In genomic region chr20:31722388-31723281, GRCh38 we compare ENCODE assay signal across 1 cellular context.
TF ChIP-seq lines count a peak whose summit lies in the region.

Gene BCL2L1 (minus strand): TSS chr20:31722868. CDS start chr20:31722218, 650 bp downstream.

TF ChIP-seq in HepG2, 621 proteins besides CTCF, POLR2A, EP300 and RAD21 (continued from another document and continues in another):
- TF ChIP-seq TFDP2 (CRISPR knock-in tag; IDR thresholded peaks at IDR 0.05) (peak; percentile 13; the same call in 1 of the 2 replicates), STAG1 (CRISPR knock-in tag; IDR thresholded peaks at IDR 0.05) (peak; percentile 53), ZBTB49 (CRISPR knock-in tag; IDR thresholded peaks at IDR 0.05; ENCODE audit: borderline replicate concordance) (no peak; the same call in 1 of the 2 replicates), HOXA3 (CRISPR knock-in tag; IDR thresholded peaks at IDR 0.05) (no peak), BCL6 (CRISPR knock-in tag; IDR thresholded peaks at IDR 0.05) (peak; percentile 52), GPN1 (CRISPR knock-in tag; IDR thresholded peaks at IDR 0.05; ENCODE audit: borderline replicate concordance) (no peak), HDAC6 (IDR thresholded peaks at IDR 0.05; ENCODE audit: low read depth, low read length) (0 out of 2 replicates have a peak, but pooled peaks have one; percentile 80), ZZZ3 (CRISPR knock-in tag; IDR thresholded peaks at IDR 0.05; ENCODE audit: borderline replicate concordance) (no peak; the same call in 1 of the 2 replicates), ZNF546 (CRISPR knock-in tag; conservative IDR thresholded peaks at IDR 0.05) (no peak), ATF2 (CRISPR knock-in tag; IDR thresholded peaks at IDR 0.05) (no peak), NR2F6 (IDR thresholded peaks at IDR 0.05) (peak; percentile 43), NR2F6 (CRISPR knock-in tag; IDR thresholded peaks at IDR 0.05) (peak; percentile 52; the same call in 1 of the 2 replicates), USF2 (IDR thresholded peaks at IDR 0.05; ENCODE audit: low read depth, low read length) (no peak), USF2 (CRISPR knock-in tag; IDR thresholded peaks at IDR 0.05; ENCODE audit: borderline replicate concordance) (peak; percentile 16; the same call in 1 of the 2 replicates), KLF15 (CRISPR knock-in tag; IDR thresholded peaks at IDR 0.05; ENCODE audit: borderline replicate concordance) (no peak), ZSCAN30 (CRISPR knock-in tag; IDR thresholded peaks at IDR 0.05) (peak; percentile 97), DNMT3B (CRISPR knock-in tag; conservative IDR thresholded peaks at IDR 0.05) (peak; percentile 19; the same call in 1 of the 2 replicates), IRF9 (CRISPR knock-in tag; IDR thresholded peaks at IDR 0.05; ENCODE audit: borderline replicate concordance) (peak; percentile 15; the same call in 1 of the 2 replicates), PPARG (CRISPR knock-in tag; conservative IDR thresholded peaks at IDR 0.05) (peak; percentile 40; the same call in 1 of the 2 replicates), KDM5B (CRISPR knock-in tag; IDR thresholded peaks at IDR 0.05; ENCODE audit: borderline replicate concordance) (no peak), ZNF138 (CRISPR knock-in tag; IDR thresholded peaks at IDR 0.05; ENCODE audit: low read depth) (0 out of 2 replicates have a peak, but pooled peaks have one; percentile 42), SAFB2 (CRISPR knock-in tag; IDR thresholded peaks at IDR 0.05; ENCODE audit: borderline replicate concordance, low read depth) (no peak), CENPBD1 (CRISPR knock-in tag; IDR thresholded peaks at IDR 0.05; ENCODE audit: borderline replicate concordance, low read depth) (0 out of 2 replicates have a peak, but pooled peaks have one; percentile 41), GTF3A (CRISPR knock-in tag; conservative IDR thresholded peaks at IDR 0.05) (0 out of 2 replicates have a peak, but pooled peaks have one; percentile 71), ZNF33B (CRISPR knock-in tag; IDR thresholded peaks at IDR 0.05) (0 out of 2 replicates have a peak, but pooled peaks have one; percentile 31), SYNCRIP (IDR thresholded peaks at IDR 0.05; ENCODE audit: insufficient read depth, low read depth, low read length) (no peak), ZNF142 (CRISPR knock-in tag; IDR thresholded peaks at IDR 0.05) (0 out of 2 replicates have a peak, but pooled peaks have one; percentile 30), ELF4 (CRISPR knock-in tag; IDR thresholded peaks at IDR 0.05; ENCODE audit: borderline replicate concordance) (peak; percentile 73; the same call in 1 of the 2 replicates), KAT7 (CRISPR knock-in tag; IDR thresholded peaks at IDR 0.05; ENCODE audit: borderline replicate concordance) (peak; percentile 96; the same call in 1 of the 2 replicates), ZSCAN21 (CRISPR knock-in tag; IDR thresholded peaks at IDR 0.05; ENCODE audit: borderline replicate concordance) (no peak; the same call in 1 of the 2 replicates), DMAP1 (CRISPR knock-in tag; IDR thresholded peaks at IDR 0.05) (peak; percentile 11; the same call in 1 of the 2 replicates), TBL1XR1 (IDR thresholded peaks at IDR 0.05; ENCODE audit: borderline replicate concordance, low read length, partially characterized antibody) (peak; percentile 35), ZNF350 (CRISPR knock-in tag; IDR thresholded peaks at IDR 0.05; ENCODE audit: borderline replicate concordance, low read depth) (no peak), LBX2 (CRISPR knock-in tag; IDR thresholded peaks at IDR 0.05; ENCODE audit: borderline replicate concordance) (0 out of 2 replicates have a peak, but pooled peaks have one; percentile 73), MAFK (conservative IDR thresholded peaks at IDR 0.05 in 1 of 2, IDR thresholded peaks at IDR 0.05 in 1 of 2; ENCODE audit: low read length in 2 of 2) (no peak), ZFP90 (CRISPR knock-in tag; IDR thresholded peaks at IDR 0.05; ENCODE audit: borderline replicate concordance) (no peak), TSC22D2 (CRISPR knock-in tag; IDR thresholded peaks at IDR 0.05; ENCODE audit: borderline replicate concordance) (peak; percentile 41; the same call in 1 of the 2 replicates), ZNF781 (CRISPR knock-in tag; IDR thresholded peaks at IDR 0.05; ENCODE audit: borderline replicate concordance, not compliant biosample characterization) (peak; percentile 98), ZNF143 (CRISPR knock-in tag; IDR thresholded peaks at IDR 0.05) (0 out of 2 replicates have a peak, but pooled peaks have one; percentile 7), GLI4 (CRISPR knock-in tag; IDR thresholded peaks at IDR 0.05; ENCODE audit: borderline replicate concordance) (peak; percentile 4; the same call in 1 of the 2 replicates), GATA4 (IDR thresholded peaks at IDR 0.05; ENCODE audit: borderline replicate concordance, low read depth) (no peak; the same call in 1 of the 2 replicates), EZH2 (conservative IDR thresholded peaks at IDR 0.05; ENCODE audit: low read depth, low read length) (no peak), GMEB2 (CRISPR knock-in tag; IDR thresholded peaks at IDR 0.05; ENCODE audit: low read depth) (no peak), ZMAT3 (CRISPR knock-in tag; conservative IDR thresholded peaks at IDR 0.05) (no peak), ZNF660 (CRISPR knock-in tag; IDR thresholded peaks at IDR 0.05; ENCODE audit: borderline replicate concordance, low read depth) (no peak), RFX3 (CRISPR knock-in tag; IDR thresholded peaks at IDR 0.05) (peak; percentile 46; the same call in 1 of the 2 replicates)
